ENCODE assay signal across 8 cellular contexts in genomic region chr7:148699024-148699771, GRCh38. TPM values are rescaled to one million over a fixed set of nuclear protein-coding genes. Genes with fewer than 3 reads are reported as not detected.
DNase-seq lines count a peak whose midpoint lies in the region; ATAC-seq and TF ChIP-seq lines count a peak whose summit lies in the region.

No MANE protein-coding gene starts in this region.

- peak overlapping the region; percentile 26 for H3K27ac ChIP-seq in H9 (ENCODE audit: insufficient read length, low read depth, low read length)

- H3K79me1 ChIP-seq in H9 (ENCODE audit: insufficient read depth, low read depth, low read length, poor library complexity, severe bottlenecking), result no peaks in the 10 kb centered on the region

- no peak overlapping the region; the same call in 1 of the 2 replicates for H2BK15ac ChIP-seq in H9 (ENCODE audit: low read depth, low read length)

- no peak overlapping the region for H2AFZ ChIP-seq in H9 (ENCODE audit: low read length)

- TF ChIP-seq CTCF in H9 (conservative IDR thresholded peaks at IDR 0.05), result no peak

- no peaks in the 10 kb centered on the region; the same call in 1 of the 2 replicates for H3K27me3 Mint-ChIP-seq in H9 (ENCODE audit: low read depth)
- no peaks in the 10 kb centered on the region for H3K27me3 Mint-ChIP-seq in effector memory CD8-positive, alpha-beta T cell

- H3K36me3 Mint-ChIP-seq in H9 (ENCODE audit: insufficient read depth in 1 of 3, low read depth in 3 of 3), result peaks cover 0 to 1% (median 0%) of the 10 kb centered on the region in 3 experiments; a peak in 1 of 7 replicates
- peaks cover 17% of the 10 kb centered on the region for H3K36me3 Mint-ChIP-seq in effector memory CD8-positive, alpha-beta T cell (ENCODE audit: insufficient read depth)

- H3K56ac ChIP-seq in H9 (ENCODE audit: insufficient read length, low read depth, low read length), result no peak overlapping the region

- H3K14ac ChIP-seq in H9 (ENCODE audit: insufficient read depth, low read length), result peak overlapping the region; percentile 97

- H3T11ph ChIP-seq in H9 (ENCODE audit: low read length), result no peak overlapping the region

- H4K20me1 ChIP-seq in H9 (ENCODE audit: control insufficient read depth, insufficient read depth, insufficient read length), result no peaks in the 10 kb centered on the region

- peaks cover 47 to 54% of the 10 kb centered on the region in 2 experiments for H3K4me1 Mint-ChIP-seq in H9
- peaks cover 37 to 51% of the 10 kb centered on the region in 2 donors for H3K4me1 Mint-ChIP-seq in effector memory CD8-positive, alpha-beta T cell (ENCODE audit: low read depth in 2 of 2)

- no peaks in the 10 kb centered on the region; a peak in 1 of 5 replicates for H3K9me3 Mint-ChIP-seq in H9
- H3K9me3 Mint-ChIP-seq in effector memory CD8-positive, alpha-beta T cell, result no peaks in the 10 kb centered on the region

- no peak overlapping the region for H2BK120ac ChIP-seq in H9 (ENCODE audit: low read depth, low read length, poor library complexity, severe bottlenecking)

- peak overlapping the region; percentile 81 to 82 for H3K4me3 Mint-ChIP-seq in H9
- H3K4me3 Mint-ChIP-seq in effector memory CD8-positive, alpha-beta T cell, result peak overlapping the region; percentile 88 to 91

- peak overlapping the region; percentile 82 for H3K4me3 ChIP-seq in mononuclear cell (ENCODE audit: low read length)

- H3K9me3 ChIP-seq in H9 (ENCODE audit: control insufficient read depth, low read depth, low read length), result no peaks in the 10 kb centered on the region
- H3K9me3 ChIP-seq in mononuclear cell (ENCODE audit: low read depth, low read length), result no peaks in the 10 kb centered on the region

- no peak overlapping the region for H3K23ac ChIP-seq in H9 (ENCODE audit: insufficient read length, low read depth, low read length)

- no peak overlapping the region for H2AK5ac ChIP-seq in H9 (ENCODE audit: insufficient read length, low read length)

- H3K79me2 ChIP-seq in H9 (ENCODE audit: insufficient read depth, low read length), result peaks cover 34% of the 10 kb centered on the region; the same call in 1 of the 2 replicates

- H3K9ac ChIP-seq in H9 (ENCODE audit: extremely low read depth, insufficient read length, low read length), result peak overlapping the region; percentile 86

- no peaks in the 10 kb centered on the region for H3K23me2 ChIP-seq in H9 (ENCODE audit: insufficient read length, low read depth, low read length, poor library complexity, severe bottlenecking)

- H3K4me2 ChIP-seq in H9 (ENCODE audit: insufficient read depth, insufficient read length, low read length), result peak overlapping the region; percentile 75

- H4K91ac ChIP-seq in H9 (ENCODE audit: insufficient read length, low read depth, low read length), result peak overlapping the region; percentile 69

- peak overlapping the region; percentile 91 for H3K18ac ChIP-seq in H9 (ENCODE audit: insufficient read length, low read depth, low read length)

- H2BK12ac ChIP-seq in H9 (ENCODE audit: insufficient read length, low read depth, low read length), result no peak overlapping the region

- peak; percentile 34 for ATAC-seq in effector memory CD8-positive, alpha-beta T cell (replicated peaks)

- H3K27me3 ChIP-seq in H9 (ENCODE audit: insufficient read depth, low read length), result no peaks in the 10 kb centered on the region
- H3K27me3 ChIP-seq in mononuclear cell (ENCODE audit: insufficient read depth, low read length), result no peaks in the 10 kb centered on the region

- no peak overlapping the region for H4K8ac ChIP-seq in H9 (replicated peaks; ENCODE audit: insufficient read length, low read depth, low read length)

- H3K4ac ChIP-seq in H9 (ENCODE audit: low read depth, low read length), result no peak overlapping the region; the same call in 1 of the 2 replicates

- no peak overlapping the region for H2BK20ac ChIP-seq in H9 (ENCODE audit: low read depth, low read length, poor library complexity, severe bottlenecking)

- H3K4me1 ChIP-seq in H9 (ENCODE audit: insufficient read depth, low read length) (peaks cover 10% of the 10 kb centered on the region), mononuclear cell (ENCODE audit: insufficient read depth, low read length) (peaks cover 37% of the 10 kb centered on the region)

- WGBS in H9 (ENCODE audit: extremely low coverage, insufficient read length, low lambda C conversion rate), result no CpG with 5 or more reads among the region's 105 CpGs

- DNase-seq in NCI-H146 (lab: John Stamatoyannopoulos, UW) (peak; percentile 57), NCI-H146 treated with DMSO at 0.1 percent for 48 hours (lab: John Stamatoyannopoulos, UW; ENCODE audit: unreplicated experiment) (no peak), H9 (peak; percentile 50), M059J (ENCODE audit: low read depth) (peak; percentile 61)
- peak; percentile 18 to 28 for DNase-seq in activated CD4-positive, alpha-beta T cell treated with anti-CD3 and anti-CD28 coated beads, Interleukin-2, amount 50 U/mL, for 24 hours (ENCODE audit: low read depth in 1 of 2, low spot score in 1 of 2)
- peak; percentile 42 to 46 (median 45) for DNase-seq in effector memory CD8-positive, alpha-beta T cell
- peak; percentile 13 for DNase-seq in stimulated activated CD8-positive, alpha-beta memory T cell treated with anti-CD3 and anti-CD28 coated beads, Interleukin-7, amount 100 ng/mL, for 24 hours (ENCODE audit: low read depth)

- H4K5ac ChIP-seq in H9 (ENCODE audit: insufficient read length, low read depth, low read length), result peak overlapping the region; percentile 41

- H3K27ac Mint-ChIP-seq in H9, result peak overlapping the region in 2 of 3 experiments; percentile 63 to 89; a peak in 2 of 7 replicates
- H3K27ac Mint-ChIP-seq in effector memory CD8-positive, alpha-beta T cell, result peak overlapping the region; percentile 84 to 93

- H2BK5ac ChIP-seq in H9 (ENCODE audit: insufficient read length, low read length), result peak overlapping the region; percentile 64

RNA-seq across cellular contexts. Expression of gene CUL1, which starts 0.5 kb away (rescaled TPM):
- total RNA-seq in H9 (2021) (70.7 and 72.3 TPM in 2 replicates), mononuclear cell (35.1 TPM)
- total RNA-seq in M059J (2014; rRNA removed; shearing (Covaris generic)), result 46.3 and 51.6 TPM in 2 replicates
